In the genomic region with DNA sequence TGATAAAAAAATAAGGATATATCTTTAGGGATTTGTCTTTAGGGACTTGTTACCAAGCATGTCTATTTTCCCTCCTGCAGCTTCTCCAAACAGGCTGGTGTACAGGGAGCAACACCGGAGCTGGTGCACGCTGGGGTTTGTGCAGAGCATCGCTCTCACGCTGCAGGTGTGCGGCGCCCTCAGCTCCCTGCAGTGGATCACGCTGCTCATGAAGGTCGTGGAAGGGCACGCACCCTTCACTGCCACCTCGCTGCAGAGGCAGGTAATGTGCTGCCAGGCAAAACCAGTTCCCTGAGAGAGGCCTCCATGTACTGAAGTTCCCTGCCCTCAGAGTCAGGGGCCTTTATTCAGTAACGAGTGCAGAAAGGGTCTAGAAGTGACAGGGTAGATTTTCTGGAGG, we compare ENCODE assay signal across 9 cellular contexts. TPM values are rescaled to one million over a fixed set of nuclear protein-coding genes. Genes with fewer than 3 reads are reported as not detected.
DNase-seq lines count a peak whose midpoint lies in the region; ATAC-seq and TF ChIP-seq lines count a peak whose summit lies in the region.
"Not testable (repeated sequence)": the region's sequence is repeated elsewhere in the genome, so short reads cannot be mapped to it uniquely, and the experiment has no call there.
"Had no signal": no experiment of that assay in that cellular context is flagged by ENCODE, and none has a peak within 500 bp of the region (broad histone marks: within the 10 kb centered on the region; RNA-seq: fewer than 3 reads in every experiment).

No MANE protein-coding gene starts in this region.

- not testable (repeated sequence) for H2AFZ ChIP-seq in parathyroid adenoma

- H3K4me3 ChIP-seq in left ventricle myocardium inferior; parathyroid adenoma (ENCODE audit: low read depth, low read length); upper lobe of right lung: not testable (repeated sequence)

- not testable (repeated sequence) for H3K9ac ChIP-seq in parathyroid adenoma

- TF ChIP-seq CTCF in left ventricle myocardium inferior (IDR thresholded peaks at IDR 0.05; ENCODE audit: borderline replicate concordance) (peak; percentile 29), parathyroid adenoma (IDR thresholded peaks at IDR 0.05) (peak; percentile 28)
- TF ChIP-seq CTCF in upper lobe of right lung (IDR thresholded peaks at IDR 0.05), result not testable (repeated sequence)

- DNase-seq in left ventricle myocardium inferior, result not testable (repeated sequence)
- DNase-seq in left ventricle myocardium superior, result peak; percentile 29
- peak; percentile 22 for DNase-seq in posterior vena cava (ENCODE audit: low spot score)
- DNase-seq in upper lobe of right lung, result peak; percentile 17

- H3K27me3 ChIP-seq in left ventricle myocardium inferior (ENCODE audit: low read depth); parathyroid adenoma (ENCODE audit: control insufficient read depth, insufficient read depth, low read length); upper lobe of right lung: not testable (repeated sequence)

- intact Hi-C loops in left ventricle myocardium inferior (cut with micrococcal nuclease); left ventricle myocardium superior (cut with micrococcal nuclease); posterior vena cava (cut with DNase I); upper lobe of right lung (cut with DNase I): not testable (repeated sequence)

- not testable (repeated sequence) for H3K4me1 ChIP-seq in left ventricle myocardium inferior, parathyroid adenoma, upper lobe of right lung

- H3K4me2 ChIP-seq in parathyroid adenoma (ENCODE audit: low read length), result not testable (repeated sequence)

- not testable (repeated sequence) for H3K79me2 ChIP-seq in parathyroid adenoma

- H3K27ac ChIP-seq in left ventricle myocardium inferior (replicated peaks); parathyroid adenoma; upper lobe of right lung: not testable (repeated sequence)

- H3K9me3 ChIP-seq in left ventricle myocardium inferior (replicated peaks); parathyroid adenoma (ENCODE audit: control insufficient read depth, low read length); upper lobe of right lung: not testable (repeated sequence)

- peaks cover 14% of the 10 kb centered on the region for H3K36me3 ChIP-seq in left ventricle myocardium inferior
- H3K36me3 ChIP-seq in parathyroid adenoma (ENCODE audit: control insufficient read depth, insufficient read depth, low read length); upper lobe of right lung: not testable (repeated sequence)

- ATAC-seq in left ventricle myocardium superior, upper lobe of right lung: not testable (repeated sequence)

RNA-seq across cellular contexts. Expression of a gene that starts 58.0 kb away (rescaled TPM):
- total RNA-seq in left ventricle myocardium inferior (2.5 TPM), left ventricle myocardium superior (1.4 TPM), posterior vena cava (1 to 10 TPM in 1 of 2 donors, under 1 TPM in 1; 0.67 to 2.2 TPM), upper lobe of right lung (3.0 TPM)
- total RNA-seq: A673, Caco-2, Calu3, Daoy had no signal
